Comparison of ENCODE assay signal across 16 cellular contexts in the genomic region with DNA sequence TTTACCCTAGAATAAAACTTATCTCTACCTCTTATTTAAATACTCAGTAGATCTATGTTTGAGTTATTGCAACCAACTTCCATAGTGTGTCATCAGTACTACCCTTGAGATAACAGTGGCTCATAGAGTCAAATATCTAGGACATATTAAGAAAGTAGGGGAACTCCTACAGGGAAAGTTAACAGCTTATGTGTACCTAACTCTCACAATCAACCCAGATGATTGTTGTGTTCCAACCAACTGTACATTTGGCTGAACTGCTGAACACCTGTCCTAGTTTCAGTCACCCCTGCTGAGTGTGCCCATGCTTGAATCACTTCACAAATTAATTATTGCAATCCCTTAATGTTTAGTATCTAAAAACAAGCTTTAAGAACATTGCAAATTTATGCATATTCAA.
A peak's percentile ranks its signal among the peaks of the same experiment; 100 is the strongest.
DNase-seq lines count a peak whose midpoint lies in the region; ATAC-seq and TF ChIP-seq lines count a peak whose summit lies in the region.
"Had no signal": no experiment of that assay in that cellular context is flagged by ENCODE, and none has a peak within 500 bp of the region (broad histone marks: within the 10 kb centered on the region; RNA-seq: fewer than 3 reads in every experiment).

No MANE protein-coding gene starts in this region.

- no peak overlapping the region for H3K4me3 ChIP-seq in brain microvascular endothelial cell (ENCODE audit: low read depth, low read length)
- H3K4me3 ChIP-seq: BLaER1 treated with 17β-estradiol and CSF1 and Interleukin-3, amounts not matched to agents 10 nM and 100 nM; GM12878; HAP-1 had no signal

- DNase-seq in NCI-H2171 treated with DMSO at 0.1 percent for 48 hours (lab: John Stamatoyannopoulos, UW) (peak; percentile 36), NCI-H2171 (lab: John Stamatoyannopoulos, UW) (no peak), NCI-H446 treated with DMSO at 0.1 percent for 48 hours (lab: John Stamatoyannopoulos, UW) (peak; percentile 21), cerebellar cortex (ENCODE audit: low spot score) (peak; percentile 16), progenitor cell of endocrine pancreas (ENCODE audit: low spot score, unreplicated experiment) (no peak), brain microvascular endothelial cell (no peak)
- DNase-seq: ACHN; Calu3; CD4-positive, CD25-positive, alpha-beta regulatory T cell; DMS 273 treated with DMSO at 0.1 percent for 48 hours; GOT3 had no signal

- H3K9me3 Mint-ChIP-seq in progenitor cell of endocrine pancreas (ENCODE audit: low read depth): peaks cover 11% of the 10 kb centered on the region

- no peak overlapping the region for H3K27ac ChIP-seq in brain microvascular endothelial cell
- H3K27ac ChIP-seq: BLaER1 treated with 17β-estradiol and CSF1 and Interleukin-3, amounts not matched to agents 10 nM and 100 nM had no signal

- no peaks in the 10 kb centered on the region for H3K36me3 ChIP-seq in brain microvascular endothelial cell (replicated peaks)
- H3K36me3 ChIP-seq: BLaER1 treated with 17β-estradiol and CSF1 and Interleukin-3, amounts not matched to agents 10 nM and 100 nM; HAP-1 had no signal

- no peaks in the 10 kb centered on the region for H3K27me3 Mint-ChIP-seq in progenitor cell of endocrine pancreas
- H3K27me3 Mint-ChIP-seq: CD4-positive, CD25-positive, alpha-beta regulatory T cell had no signal

- no peaks in the 10 kb centered on the region for H3K27me3 ChIP-seq in brain microvascular endothelial cell (replicated peaks)
- H3K27me3 ChIP-seq: BLaER1 treated with 17β-estradiol and CSF1 and Interleukin-3, amounts not matched to agents 10 nM and 100 nM had no signal

- H3K36me3 Mint-ChIP-seq in progenitor cell of endocrine pancreas (ENCODE audit: insufficient read depth): no peaks in the 10 kb centered on the region
- H3K36me3 Mint-ChIP-seq: CD4-positive, CD25-positive, alpha-beta regulatory T cell had no signal

- no peaks in the 10 kb centered on the region for H3K4me1 Mint-ChIP-seq in progenitor cell of endocrine pancreas (ENCODE audit: low read depth)
- H3K4me1 Mint-ChIP-seq: CD4-positive, CD25-positive, alpha-beta regulatory T cell had no signal

- no peak for ATAC-seq in HG02623 (IDR thresholded peaks at IDR 0.05; ENCODE audit: unreplicated experiment)
- ATAC-seq: GM12878, HepG2 had no signal

- H3K27ac Mint-ChIP-seq in progenitor cell of endocrine pancreas: no peak overlapping the region
- H3K27ac Mint-ChIP-seq: CD4-positive, CD25-positive, alpha-beta regulatory T cell had no signal

- in situ Hi-C loops in brain microvascular endothelial cell (cut with HindIII; ENCODE audit: low pct_ligation_motif_present, low sequenced_read_pairs): no loop called here

- TF ChIP-seq CTCF in progenitor cell of endocrine pancreas (IDR thresholded peaks at IDR 0.05; ENCODE audit: unreplicated experiment): no peak
- TF ChIP-seq CTCF in brain microvascular endothelial cell (IDR thresholded peaks at IDR 0.05; ENCODE audit: low read depth, low read length, missing control alignments): no peak

- H3K4me3 Mint-ChIP-seq in progenitor cell of endocrine pancreas (ENCODE audit: low read depth): no peak overlapping the region
- H3K4me3 Mint-ChIP-seq: CD4-positive, CD25-positive, alpha-beta regulatory T cell had no signal

Comparison
In these comparisons a context has a peak if more than half of its experiments do, and no peak if none do; other contexts are left out.
1. DNase-seq: peak in NCI-H2171 treated with DMSO at 0.1 percent for 48 hours (single experiment), NCI-H446 treated with DMSO at 0.1 percent for 48 hours (single experiment) and cerebellar cortex (single experiment); none in NCI-H2171 (single experiment), progenitor cell of endocrine pancreas (single experiment) and brain microvascular endothelial cell (single experiment).